In genomic region chr10:78654047-78654590, GRCh38 we compare ENCODE assay signal across 20 cellular contexts.
DNase-seq lines count a peak whose midpoint lies in the region; ATAC-seq, FAIRE-seq and TF ChIP-seq lines count a peak whose summit lies in the region.
"Had no signal": no experiment of that assay in that cellular context is flagged by ENCODE, and none has a peak within 500 bp of the region (broad histone marks: within the 10 kb centered on the region; RNA-seq: fewer than 3 reads in every experiment).

No MANE protein-coding gene starts in this region.

- 22% methylated on average over 3 of the region's 3 CpGs for WGBS in A549 (ENCODE audit: missing lambda C conversion rate)
- WGBS in HepG2 (ENCODE audit: low lambda C conversion rate): 42% methylated on average over 3 of the region's 3 CpGs
- no CpG with 5 or more reads among the region's 3 CpGs for WGBS in neuronal stem cell (ENCODE audit: extremely low coverage in 2 of 2, insufficient read length in 2 of 2, insufficient replicate concordance in 1 of 2), 2 donors

- H3K27me3 ChIP-seq in PC-3 (ENCODE audit: low read length) (peaks cover 12% of the 10 kb centered on the region), HepG2 (ENCODE audit: control insufficient read depth in 1 of 2, insufficient read depth in 2 of 2, low read length in 2 of 2) (no peaks in the 10 kb centered on the region), neuronal stem cell (ENCODE audit: control insufficient read depth in 3 of 3, insufficient read depth in 3 of 3, low read depth in 1 of 3, low read length in 3 of 3) (no peaks in the 10 kb centered on the region)

- DNase-seq in A549 (ENCODE audit: low read depth in 1 of 2, low spot score in 1 of 2) (no peak), PC-3 (peak; percentile 39), HepG2 (ENCODE audit: low spot score) (no peak), neuronal stem cell (ENCODE audit: low spot score) (no peak), NCI-H524 treated with DMSO at 0.1 percent for 48 hours (lab: John Stamatoyannopoulos, UW) (no peak)
- DNase-seq: 8988T; ACHN; C1 segment of cervical spinal cord; CD4-positive, alpha-beta memory T cell; DMS79 treated with DMSO at 0.1 percent for 48 hours; EL; GDM1 had no signal

- no peaks in the 10 kb centered on the region for H3F3A ChIP-seq in PC-3 (ENCODE audit: low read length, unreplicated experiment)

- TF ChIP-seq POLR2A in A549 (IDR thresholded peaks at IDR 0.05; ENCODE audit: low read length): no peak
- TF ChIP-seq POLR2A in HepG2 (IDR thresholded peaks at IDR 0.05; ENCODE audit: insufficient read depth in 1 of 2, low read depth in 2 of 2, low read length in 2 of 2): no peak

- H3K18ac ChIP-seq in neuronal stem cell (ENCODE audit: low read length): peak overlapping the region; percentile 16

- no peak overlapping the region for H3K23ac ChIP-seq in neuronal stem cell (ENCODE audit: low read depth, low read length, poor library complexity)

- no peak for TF ChIP-seq EP300 in A549 (IDR thresholded peaks at IDR 0.05)
- TF ChIP-seq EP300 in HepG2 (IDR thresholded peaks at IDR 0.05; ENCODE audit: low read depth in 2 of 2, low read length in 2 of 2): no peak
- TF ChIP-seq EP300 in HepG2 (CRISPR knock-in tag; IDR thresholded peaks at IDR 0.05; ENCODE audit: borderline replicate concordance): no peak

- no peak overlapping the region for H2AK5ac ChIP-seq in neuronal stem cell (ENCODE audit: low read depth, low read length)

- POLR2A ChIA-PET in A549 (lab: Yijun Ruan, JAX) (no interaction called here), PC-3 (lab: Charles Lee; ENCODE audit: unreplicated experiment) (interaction anchor here (0.7 kb wide), 1 partner anchor 425 kb away, joined by 4 read pairs; no protein-coding TSS in a partner anchor), HepG2 (lab: Yijun Ruan, JAX) (no interaction called here)

- H3K27ac ChIP-seq in A549: no peak overlapping the region
- no peak overlapping the region for H3K27ac ChIP-seq in PC-3 (ENCODE audit: low read length)
- no peak overlapping the region for H3K27ac ChIP-seq in HepG2 (ENCODE audit: extremely low read length, insufficient read depth, low read length)
- H3K27ac ChIP-seq in neuronal stem cell (replicated peaks; ENCODE audit: low read length): no peak overlapping the region

- H3K36me3 ChIP-seq in PC-3 (ENCODE audit: low read depth, low read length): no peaks in the 10 kb centered on the region
- H3K36me3 ChIP-seq in HepG2 (replicated peaks in 1 of 2; ENCODE audit: control insufficient read depth in 1 of 2, insufficient read depth in 2 of 2, low read length in 2 of 2): no peaks in the 10 kb centered on the region
- H3K36me3 ChIP-seq in neuronal stem cell (replicated peaks in 1 of 2; ENCODE audit: control insufficient read depth in 2 of 2, insufficient read depth in 2 of 2, low read length in 2 of 2): no peaks in the 10 kb centered on the region
- H3K36me3 ChIP-seq: HAP-1 had no signal

- FAIRE-seq in A549 (lab: Jason Lieb, UNC) (no peak), HepG2 (lab: Jason Lieb, UNC) (no peak)
- FAIRE-seq: GM12892, GM19239, H1, HTR-8/SVneo had no signal

- H3K4me1 ChIP-seq in A549 (no peaks in the 10 kb centered on the region), PC-3 (ENCODE audit: insufficient read depth, low read length) (peaks cover 16% of the 10 kb centered on the region), HepG2 (ENCODE audit: insufficient read depth, low read length) (peaks cover 35% of the 10 kb centered on the region), neuronal stem cell (ENCODE audit: control insufficient read depth in 2 of 2, insufficient read depth in 1 of 2, low read depth in 1 of 2, low read length in 2 of 2) (peaks cover 20 to 31% of the 10 kb centered on the region in 2 donors)
- H3K4me1 ChIP-seq: HAP-1 had no signal

- H2BK12ac ChIP-seq in neuronal stem cell (ENCODE audit: low read length): no peak overlapping the region

- intact Hi-C loops in PC-3 (cut with micrococcal nuclease): no loop called here
- intact Hi-C loops in HepG2 (cut with micrococcal nuclease; ENCODE audit: unreplicated experiment): loop anchor here (10.0 kb wide), 1 partner anchor 121 kb away; no protein-coding TSS in a partner anchor

- H3K4me3 ChIP-seq in A549: no peak overlapping the region
- H3K4me3 ChIP-seq in PC-3 (ENCODE audit: low read length): no peak overlapping the region
- no peak overlapping the region for H3K4me3 ChIP-seq in HepG2 (replicated peaks in 1 of 3; ENCODE audit: insufficient read depth in 1 of 3, low read depth in 2 of 3, low read length in 3 of 3)
- H3K4me3 ChIP-seq in neuronal stem cell (ENCODE audit: low read length in 2 of 2): no peak overlapping the region
- H3K4me3 ChIP-seq: HAP-1 had no signal

- in situ Hi-C loops in HepG2 (cut with HindIII; ENCODE audit: extremely low pct_ligation_motif_present, low pct_unique_long_range_greater_than_20kb): no loop called here

- peak overlapping the region; percentile 28 for H2BK15ac ChIP-seq in neuronal stem cell (ENCODE audit: low read length)

- no peaks in the 10 kb centered on the region for H3K79me2 ChIP-seq in PC-3 (ENCODE audit: low read length)
- no peaks in the 10 kb centered on the region for H3K79me2 ChIP-seq in HepG2 (ENCODE audit: insufficient read depth, low read length)

- H3K9ac ChIP-seq in PC-3 (ENCODE audit: low read length): no peak overlapping the region
- no peak overlapping the region for H3K9ac ChIP-seq in HepG2 (ENCODE audit: insufficient read depth, low read depth, low read length)
- no peak overlapping the region for H3K9ac ChIP-seq in neuronal stem cell (ENCODE audit: low read depth, low read length, poor library complexity)

- H3K9me2 ChIP-seq in PC-3 (replicated peaks; ENCODE audit: low read length): no peaks in the 10 kb centered on the region

- H2AFZ ChIP-seq in PC-3 (ENCODE audit: low read length): no peak overlapping the region
- no peak overlapping the region for H2AFZ ChIP-seq in HepG2 (ENCODE audit: low read length)
- H2AFZ ChIP-seq in neuronal stem cell (ENCODE audit: low read length): no peak overlapping the region

- no peak overlapping the region for H3K4ac ChIP-seq in neuronal stem cell (ENCODE audit: low read length)

- ATAC-seq in A549 (no peak), PC-3 (no peak), HepG2 (no peak), HG02852 (IDR thresholded peaks at IDR 0.05; ENCODE audit: unreplicated experiment) (no peak), GM18870 (IDR thresholded peaks at IDR 0.05; ENCODE audit: unreplicated experiment) (no peak), HG02610 (IDR thresholded peaks at IDR 0.05; ENCODE audit: unreplicated experiment) (no peak)

- no peak overlapping the region for H2BK120ac ChIP-seq in neuronal stem cell (ENCODE audit: low read depth, low read length)

- H2BK5ac ChIP-seq in neuronal stem cell (ENCODE audit: low read length): no peak overlapping the region

- no peaks in the 10 kb centered on the region for H3K79me1 ChIP-seq in neuronal stem cell (ENCODE audit: low read depth, low read length)

- no peak overlapping the region for H3K4me2 ChIP-seq in A549
- no peak overlapping the region for H3K4me2 ChIP-seq in PC-3 (ENCODE audit: low read length)
- H3K4me2 ChIP-seq in HepG2 (ENCODE audit: low read depth, low read length): no peak overlapping the region
- H3K4me2 ChIP-seq in neuronal stem cell (ENCODE audit: insufficient read depth, low read length, poor library complexity, severe bottlenecking): no peak overlapping the region

- TF ChIP-seq RAD21 in A549 (conservative IDR thresholded peaks at IDR 0.05 in 1 of 2, IDR thresholded peaks at IDR 0.05 in 1 of 2) (no peak), HepG2 (CRISPR knock-in tag; IDR thresholded peaks at IDR 0.05) (no peak)

- TF ChIP-seq CTCF in A549 (IDR thresholded peaks at IDR 0.05): no peak
- TF ChIP-seq CTCF in PC-3 (conservative IDR thresholded peaks at IDR 0.05; ENCODE audit: low read depth, low read length): no peak
- TF ChIP-seq CTCF in HepG2 (CRISPR knock-in tag; IDR thresholded peaks at IDR 0.05): no peak

- BruUV-seq in PC-3 (replicated peaks; lab: Mats Ljungman, UMichigan): no TSS peak
- BruUV-seq in HepG2 (replicated peaks; lab: Mats Ljungman, UMichigan): no TSS peak

- H4K91ac ChIP-seq in neuronal stem cell (ENCODE audit: low read depth, low read length, poor library complexity): no peak overlapping the region

- no peaks in the 10 kb centered on the region for H3K9me3 ChIP-seq in A549
- H3K9me3 ChIP-seq in PC-3 (ENCODE audit: low read length): no peaks in the 10 kb centered on the region
- H3K9me3 ChIP-seq in HepG2 (ENCODE audit: low read length): no peaks in the 10 kb centered on the region
- H3K9me3 ChIP-seq in neuronal stem cell (replicated peaks in 1 of 2; ENCODE audit: control insufficient read depth in 2 of 2, insufficient read depth in 1 of 2, low read depth in 1 of 2, low read length in 2 of 2): peaks cover 3 to 4% of the 10 kb centered on the region in 2 donors
- H3K9me3 ChIP-seq: HAP-1 had no signal

- no peak overlapping the region for H3K14ac ChIP-seq in neuronal stem cell (ENCODE audit: low read length)

- CTCF ChIA-PET in A549 (lab: Yijun Ruan, JAX) (interaction anchor here (1.0 to 1.6 kb wide), 2 partner anchors 11 to 607 kb away, joined by 3 to 4 read pairs; no protein-coding TSS in a partner anchor), PC-3 (lab: Charles Lee) (no interaction called here), HepG2 (lab: Yijun Ruan, JAX; ENCODE audit: low intra/inter-chr PET ratio, low total read pairs) (no interaction called here)

- H4K20me1 ChIP-seq in PC-3 (ENCODE audit: low read length) (no peaks in the 10 kb centered on the region), HepG2 (ENCODE audit: insufficient read depth, low read length) (no peaks in the 10 kb centered on the region)

- no peak overlapping the region for H4K8ac ChIP-seq in neuronal stem cell (ENCODE audit: low read depth, low read length)

TF ChIP-seq in A549, 52 proteins besides CTCF, POLR2A, EP300 and RAD21 (continues in another document):
- TF ChIP-seq MAFK (IDR thresholded peaks at IDR 0.05; ENCODE audit: partially characterized antibody) (peak; percentile 51), NPAS2 (CRISPR knock-in tag; IDR thresholded peaks at IDR 0.05; ENCODE audit: borderline replicate concordance) (no peak), HEYL (CRISPR knock-in tag; IDR thresholded peaks at IDR 0.05) (no peak), CHD4 (IDR thresholded peaks at IDR 0.05; ENCODE audit: borderline replicate concordance) (no peak), ZNF302 (CRISPR knock-in tag; IDR thresholded peaks at IDR 0.05) (no peak), ZC3H11A (IDR thresholded peaks at IDR 0.05) (no peak)

TF ChIP-seq in HepG2, 621 proteins besides CTCF, POLR2A, EP300 and RAD21:
- TF ChIP-seq ZNF329 (CRISPR knock-in tag; IDR thresholded peaks at IDR 0.05; ENCODE audit: low read depth) (no peak), MAFK (conservative IDR thresholded peaks at IDR 0.05 in 1 of 2, IDR thresholded peaks at IDR 0.05 in 1 of 2; ENCODE audit: low read length in 2 of 2) (peak; percentile 39 to 52; a peak in 1 of 4 replicates)
TF ChIP-seq in HepG2: peak in this region for 1.

Comparison
In these comparisons a context has a peak if more than half of its experiments do, and no peak if none do; other contexts are left out.
1. Of the 38 proteins assayed by ChIP-seq in both HepG2 and A549: peak only in HepG2: none; only in A549: none; in both: MAFK; in neither: 37.